15 cellular contexts compared by ENCODE assay signal in genomic region chr12:7972734-7973488, GRCh38. TPM values are rescaled to one million over a fixed set of nuclear protein-coding genes. Genes with fewer than 3 reads are reported as not detected.
A peak's percentile ranks its signal among the peaks of the same experiment; 100 is the strongest.
DNase-seq lines count a peak whose midpoint lies in the region; ATAC-seq, FAIRE-seq and TF ChIP-seq lines count a peak whose summit lies in the region.
"Had no signal": no experiment of that assay in that cellular context is flagged by ENCODE, and none has a peak within 500 bp of the region (broad histone marks: within the 10 kb centered on the region; RNA-seq: fewer than 3 reads in every experiment).

No MANE protein-coding gene starts in this region.

- peak overlapping the region; percentile 49 for H3K56ac ChIP-seq in mesendoderm (ENCODE audit: low read length)

- H3K4me2 ChIP-seq in mesendoderm (ENCODE audit: low read length): no peak overlapping the region
- H3K4me2 ChIP-seq in neuronal stem cell (ENCODE audit: insufficient read depth, low read length, poor library complexity, severe bottlenecking): no peak overlapping the region
- H3K4me2 ChIP-seq: KMS-11 had no signal

- ATAC-seq in stimulated activated naive CD8-positive, alpha-beta T cell treated with anti-CD3 and anti-CD28 coated beads, Interleukin-15, Interleukin-2, amounts not matched to agents 100 U/mL and 50 U/mL, for 24 hours: no peak
- ATAC-seq in GM19351 (IDR thresholded peaks at IDR 0.05; ENCODE audit: unreplicated experiment): no peak

- WGBS in mesendoderm (ENCODE audit: extremely low coverage, insufficient coverage, low lambda C conversion rate): no CpG with 5 or more reads among the region's 19 CpGs
- no CpG with 5 or more reads among the region's 19 CpGs for WGBS in neuronal stem cell (ENCODE audit: extremely low coverage in 2 of 2, insufficient read length in 2 of 2, insufficient replicate concordance in 1 of 2), 2 donors

- H3K79me1 ChIP-seq in mesendoderm (ENCODE audit: low read length) (peaks cover under 1% of the 10 kb centered on the region), neuronal stem cell (ENCODE audit: low read depth, low read length) (no peaks in the 10 kb centered on the region)

- H2AK5ac ChIP-seq in mesendoderm (ENCODE audit: low read length) (no peak overlapping the region), neuronal stem cell (ENCODE audit: low read depth, low read length) (no peak overlapping the region)

- H3K36me3 ChIP-seq in mesendoderm (ENCODE audit: control insufficient read depth, insufficient read depth, low read length) (no peaks in the 10 kb centered on the region), neuronal stem cell (replicated peaks in 1 of 2; ENCODE audit: control insufficient read depth in 2 of 2, insufficient read depth in 2 of 2, low read length in 2 of 2) (no peaks in the 10 kb centered on the region), ascending aorta (no peaks in the 10 kb centered on the region)

- peak overlapping the region; percentile 93 for H3K27ac Mint-ChIP-seq in stimulated activated naive CD8-positive, alpha-beta T cell treated with anti-CD3 and anti-CD28 coated beads, Interleukin-15, Interleukin-2, amounts not matched to agents 100 ng/mL and 50 ng/mL, for 24 hours
- peak overlapping the region; percentile 95 for H3K27ac Mint-ChIP-seq in activated CD4-positive, alpha-beta memory T cell treated with anti-CD3 and anti-CD28 coated beads, Interleukin-2, amount 10 ng/mL, durations not matched to agents 7 days and 5 days
- H3K27ac Mint-ChIP-seq: dendritic cell treated with granulocyte-macrophage colony-stimulating factor and Interleukin-4, amounts not matched to agents 40 ng/mL and 50 ng/mL, for 4 days had no signal

- no peaks in the 10 kb centered on the region for H3K27me3 Mint-ChIP-seq in stimulated activated naive CD8-positive, alpha-beta T cell treated with anti-CD3 and anti-CD28 coated beads, Interleukin-15, Interleukin-2, amounts not matched to agents 100 ng/mL and 50 ng/mL, for 24 hours
- no peaks in the 10 kb centered on the region for H3K27me3 Mint-ChIP-seq in activated CD4-positive, alpha-beta memory T cell treated with anti-CD3 and anti-CD28 coated beads, Interleukin-2, amount 10 ng/mL, durations not matched to agents 7 days and 5 days
- H3K27me3 Mint-ChIP-seq: dendritic cell treated with granulocyte-macrophage colony-stimulating factor and Interleukin-4, amounts not matched to agents 40 ng/mL and 50 ng/mL, for 4 days had no signal

- H3K4ac ChIP-seq in mesendoderm (ENCODE audit: low read depth, low read length) (peak overlapping the region; percentile 37), neuronal stem cell (ENCODE audit: low read length) (no peak overlapping the region)

- H3K36me3 Mint-ChIP-seq in stimulated activated naive CD8-positive, alpha-beta T cell treated with anti-CD3 and anti-CD28 coated beads, Interleukin-15, Interleukin-2, amounts not matched to agents 100 ng/mL and 50 ng/mL, for 24 hours (ENCODE audit: low read depth): no peaks in the 10 kb centered on the region
- H3K36me3 Mint-ChIP-seq in activated CD4-positive, alpha-beta memory T cell treated with anti-CD3 and anti-CD28 coated beads, Interleukin-2, amount 10 ng/mL, durations not matched to agents 7 days and 5 days (ENCODE audit: low read depth): peaks cover 16% of the 10 kb centered on the region

- H4K91ac ChIP-seq in neuronal stem cell (ENCODE audit: low read depth, low read length, poor library complexity): no peak overlapping the region

- H3K9ac ChIP-seq in mesendoderm (ENCODE audit: low read length) (no peak overlapping the region), neuronal stem cell (ENCODE audit: low read depth, low read length, poor library complexity) (no peak overlapping the region)
- H3K9ac ChIP-seq: KMS-11 had no signal

- no peak overlapping the region for H3K14ac ChIP-seq in neuronal stem cell (ENCODE audit: low read length)

- FAIRE-seq in urothelium cell line (lab: Jason Lieb, UNC): no peak

- H4K8ac ChIP-seq in mesendoderm (ENCODE audit: low read depth, low read length) (no peak overlapping the region), neuronal stem cell (ENCODE audit: low read depth, low read length) (no peak overlapping the region)

- H3K4me3 ChIP-seq in mesendoderm (ENCODE audit: low read length): no peak overlapping the region
- no peak overlapping the region for H3K4me3 ChIP-seq in neuronal stem cell (ENCODE audit: low read length in 2 of 2)
- no peak overlapping the region for H3K4me3 ChIP-seq in ascending aorta

- intact Hi-C loops in ascending aorta (cut with DNase I): no loop called here

- H3K4me1 ChIP-seq in mesendoderm (ENCODE audit: control insufficient read depth, low read depth, low read length) (peaks cover 3% of the 10 kb centered on the region), neuronal stem cell (ENCODE audit: control insufficient read depth in 2 of 2, insufficient read depth in 1 of 2, low read depth in 1 of 2, low read length in 2 of 2) (peaks cover 2 to 4% of the 10 kb centered on the region in 2 donors), ascending aorta (peaks cover 0 to 7% of the 10 kb centered on the region in 2 donors)

- H2BK5ac ChIP-seq in mesendoderm (ENCODE audit: low read length) (no peak overlapping the region), neuronal stem cell (ENCODE audit: low read length) (no peak overlapping the region)

- H2BK120ac ChIP-seq in mesendoderm (ENCODE audit: low read depth, low read length) (no peak overlapping the region), neuronal stem cell (ENCODE audit: low read depth, low read length) (no peak overlapping the region)

- POLR2A ChIA-PET in activated CD4-positive, alpha-beta memory T cell treated with anti-CD3 and anti-CD28 coated beads, Interleukin-2, amount 10 ng/mL, durations not matched to agents 7 days and 5 days (lab: Charles Lee): interaction anchor here (1.3 to 18.6 kb wide), 4 partner anchors 12 to 38 kb away, joined by 3 to 819 read pairs (median 7); partner anchors contain the start of gene SLC2A3

- H3K27ac ChIP-seq in mesendoderm (ENCODE audit: low read depth, low read length) (no peak overlapping the region), neuronal stem cell (replicated peaks; ENCODE audit: low read length) (no peak overlapping the region), ascending aorta (no peak overlapping the region)
- H3K27ac ChIP-seq: KMS-11 had no signal

- CTCF ChIA-PET in activated CD4-positive, alpha-beta memory T cell treated with anti-CD3 and anti-CD28 coated beads, Interleukin-2, amount 10 ng/mL, durations not matched to agents 7 days and 5 days (lab: Charles Lee): interaction anchor here (1.2 to 3.0 kb wide), 3 partner anchors 11 to 40 kb away, joined by 3 to 9 read pairs (median 6); no protein-coding TSS in a partner anchor

- no peak overlapping the region for H2BK12ac ChIP-seq in neuronal stem cell (ENCODE audit: low read length)

- H3K23ac ChIP-seq in mesendoderm (ENCODE audit: low read length) (no peak overlapping the region), neuronal stem cell (ENCODE audit: low read depth, low read length, poor library complexity) (no peak overlapping the region)

- H4K5ac ChIP-seq in mesendoderm (ENCODE audit: low read length): no peak overlapping the region

- H3K4me3 Mint-ChIP-seq in stimulated activated naive CD8-positive, alpha-beta T cell treated with anti-CD3 and anti-CD28 coated beads, Interleukin-15, Interleukin-2, amounts not matched to agents 100 ng/mL and 50 ng/mL, for 24 hours: peak overlapping the region; percentile 74
- H3K4me3 Mint-ChIP-seq in activated CD4-positive, alpha-beta memory T cell treated with anti-CD3 and anti-CD28 coated beads, Interleukin-2, amount 10 ng/mL, durations not matched to agents 7 days and 5 days: peak overlapping the region; percentile 79
- H3K4me3 Mint-ChIP-seq: dendritic cell treated with granulocyte-macrophage colony-stimulating factor and Interleukin-4, amounts not matched to agents 40 ng/mL and 50 ng/mL, for 4 days had no signal

- H3K9me3 Mint-ChIP-seq in stimulated activated naive CD8-positive, alpha-beta T cell treated with anti-CD3 and anti-CD28 coated beads, Interleukin-15, Interleukin-2, amounts not matched to agents 100 ng/mL and 50 ng/mL, for 24 hours: no peaks in the 10 kb centered on the region
- H3K9me3 Mint-ChIP-seq in activated CD4-positive, alpha-beta memory T cell treated with anti-CD3 and anti-CD28 coated beads, Interleukin-2, amount 10 ng/mL, durations not matched to agents 7 days and 5 days: no peaks in the 10 kb centered on the region
- H3K9me3 Mint-ChIP-seq: dendritic cell treated with granulocyte-macrophage colony-stimulating factor and Interleukin-4, amounts not matched to agents 40 ng/mL and 50 ng/mL, for 4 days had no signal

- H3K4me1 Mint-ChIP-seq in stimulated activated naive CD8-positive, alpha-beta T cell treated with anti-CD3 and anti-CD28 coated beads, Interleukin-15, Interleukin-2, amounts not matched to agents 100 ng/mL and 50 ng/mL, for 24 hours (ENCODE audit: low read depth): peaks cover 38% of the 10 kb centered on the region
- peaks cover 35% of the 10 kb centered on the region for H3K4me1 Mint-ChIP-seq in activated CD4-positive, alpha-beta memory T cell treated with anti-CD3 and anti-CD28 coated beads, Interleukin-2, amount 10 ng/mL, durations not matched to agents 7 days and 5 days

- H3K79me2 ChIP-seq in mesendoderm (ENCODE audit: control insufficient read depth, insufficient read depth, low read length): no peaks in the 10 kb centered on the region

- peak overlapping the region; percentile 46 for H2BK15ac ChIP-seq in mesendoderm (replicated peaks; ENCODE audit: low read depth)
- no peak overlapping the region for H2BK15ac ChIP-seq in neuronal stem cell (ENCODE audit: low read length)

- no peak overlapping the region for H2AFZ ChIP-seq in neuronal stem cell (ENCODE audit: low read length)

- no peak for DNase-seq in stimulated activated naive CD8-positive, alpha-beta T cell treated with anti-CD3 and anti-CD28 coated beads, Interleukin-15, Interleukin-2, amounts not matched to agents 100 U/mL and 50 U/mL, for 24 hours
- no peak for DNase-seq in activated CD4-positive, alpha-beta memory T cell treated with anti-CD3 and anti-CD28 coated beads, Interleukin-2, amount 10 ng/mL, durations not matched to agents 7 days and 5 days
- DNase-seq in mesendoderm (no peak), neuronal stem cell (ENCODE audit: low spot score) (no peak), ascending aorta (ENCODE audit: low spot score in 2 of 2) (no peak), urothelium cell line (ENCODE audit: low spot score) (no peak)
- DNase-seq: activated CD8-positive, alpha-beta memory T cell treated with anti-CD3 and anti-CD28 coated beads for 24 hours; DMS79 treated with DMSO at 0.1 percent for 48 hours; NCI-H1436; NCI-H510A; stimulated activated CD4-positive, alpha-beta T cell treated with anti-CD3 and anti-CD28 coated beads, Interleukin-1b, Interleukin-23, amount 100 ng/mL, for 48 hours had no signal

- TF ChIP-seq CTCF in ascending aorta (IDR thresholded peaks at IDR 0.05): no peak

- no peaks in the 10 kb centered on the region for H3K27me3 ChIP-seq in mesendoderm (ENCODE audit: insufficient read depth, low read length, poor library complexity)
- H3K27me3 ChIP-seq in neuronal stem cell (ENCODE audit: control insufficient read depth in 3 of 3, insufficient read depth in 3 of 3, low read depth in 1 of 3, low read length in 3 of 3): no peaks in the 10 kb centered on the region
- H3K27me3 ChIP-seq in ascending aorta: no peaks in the 10 kb centered on the region

- peak overlapping the region; percentile 82 for H3K18ac ChIP-seq in mesendoderm (ENCODE audit: low read length)
- H3K18ac ChIP-seq in neuronal stem cell (ENCODE audit: low read length): no peak overlapping the region

- H3K9me3 ChIP-seq in neuronal stem cell (replicated peaks in 1 of 2; ENCODE audit: control insufficient read depth in 2 of 2, insufficient read depth in 1 of 2, low read depth in 1 of 2, low read length in 2 of 2) (no peaks in the 10 kb centered on the region), ascending aorta (no peaks in the 10 kb centered on the region)

RNA-seq across cellular contexts. Expression of gene SLC2A3, which starts 36.9 kb away (rescaled TPM):
- total RNA-seq in activated CD4-positive, alpha-beta memory T cell treated with anti-CD3 and anti-CD28 coated beads, Interleukin-2, amount 10 ng/mL, durations not matched to agents 7 days and 5 days: 100 to 1,000 TPM; 659 to 664 TPM
- polyA plus RNA-seq in mesendoderm (2013, experiment 1 of 2): 1,217 TPM
- polyA plus RNA-seq in mesendoderm (2013, experiment 2 of 2): 1,204 TPM
- polyA plus RNA-seq in neuronal stem cell (2013, experiment 1 of 2): 103 TPM
- 104 TPM for polyA plus RNA-seq in neuronal stem cell (2013, experiment 2 of 2)
- 58.0 TPM for total RNA-seq in ascending aorta

RNA-seq across cellular contexts. Expression of gene FOXJ2, which starts 59.6 kb away (rescaled TPM):
- 10 to 100 TPM; 19.6 to 20.4 TPM for total RNA-seq in activated CD4-positive, alpha-beta memory T cell treated with anti-CD3 and anti-CD28 coated beads, Interleukin-2, amount 10 ng/mL, durations not matched to agents 7 days and 5 days
- 6.4 TPM for polyA plus RNA-seq in mesendoderm (2013, experiment 1 of 2)
- 6.6 TPM for polyA plus RNA-seq in mesendoderm (2013, experiment 2 of 2)
- polyA plus RNA-seq in neuronal stem cell (2013, experiment 1 of 2): 7.9 TPM
- polyA plus RNA-seq in neuronal stem cell (2013, experiment 2 of 2): 8.3 TPM
- total RNA-seq in ascending aorta: 17.1 TPM

Comparison
In these comparisons a context has a peak if more than half of its experiments do, and no peak if none do; other contexts are left out.
1. RNA of gene SLC2A3, which starts 36.9 kb away (total RNA-seq): 659 to 664 TPM in activated CD4-positive, alpha-beta memory T cell treated with anti-CD3 and anti-CD28 coated beads, Interleukin-2, amount 10 ng/mL, durations not matched to agents 7 days and 5 days; 58.0 TPM in ascending aorta (single experiment); every median in the first group is over 10 times any median in the second.